In the genomic region with DNA sequence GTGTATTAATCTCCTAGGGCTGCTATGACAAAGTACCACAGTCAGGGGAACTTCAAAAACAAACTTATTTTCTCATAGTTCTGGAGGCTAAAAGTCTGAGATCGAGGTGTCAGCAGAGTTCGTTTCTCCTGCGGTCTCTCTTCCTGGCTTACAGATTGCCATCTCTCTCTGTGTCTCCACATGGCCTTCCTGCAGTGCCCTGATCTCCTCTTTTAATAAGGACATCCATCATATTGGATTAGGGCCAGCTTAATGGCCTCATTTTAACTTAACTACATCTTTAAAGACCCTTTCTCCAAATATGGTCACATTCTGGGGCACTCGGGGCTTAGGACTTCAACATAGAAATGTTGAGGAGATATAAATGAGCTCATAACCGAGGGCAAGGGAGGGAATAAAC, we compare ENCODE assay signal across 21 cellular contexts. TPM values are rescaled to one million over a fixed set of nuclear protein-coding genes. Genes with fewer than 3 reads are reported as not detected.
"Had no signal": no experiment of that assay in that cellular context is flagged by ENCODE, and none has a peak within 500 bp of the region (broad histone marks: within the 10 kb centered on the region; RNA-seq: fewer than 3 reads in every experiment).

No MANE protein-coding gene starts in this region.

- FAIRE-seq: islet of Langerhans had no signal

- H3K27ac ChIP-seq: adrenal gland, coronary artery, gastrocnemius medialis, heart right ventricle, prostate gland, right lobe of liver had no signal

- H3K9me3 ChIP-seq: adrenal gland, gastrocnemius medialis, heart right ventricle, mucosa of descending colon, prostate gland, right lobe of liver had no signal

- ATAC-seq: gastrocnemius medialis, heart right ventricle, left lobe of liver, mucosa of descending colon, natural killer cell, right lobe of liver, T-helper 17 cell had no signal

- H3K4me3 ChIP-seq: adrenal gland, coronary artery, gastrocnemius medialis, heart right ventricle, mucosa of descending colon, prostate gland, right lobe of liver had no signal

- DNase-seq: activated CD4-positive, alpha-beta memory T cell treated with anti-CD3 and anti-CD28 coated beads for 36 hours; activated naive CD4-positive, alpha-beta T cell treated with anti-CD3 and anti-CD28 coated beads, Interleukin-2, amount 50 U/mL, for 16 hours; adrenal gland; central memory CD4-positive, alpha-beta T cell; effector CD4-positive, alpha-beta T cell; gastrocnemius medialis; heart right ventricle; mucosa of descending colon; natural killer cell; nucleus accumbens; right lobe of liver; stimulated activated CD4-positive, alpha-beta T cell treated with anti-CD3 and anti-CD28 coated beads, Interleukin-2, amount 100 ng/mL, for 24 hours; stimulated activated naive CD4-positive, alpha-beta T cell; substantia nigra; T-helper 17 cell; trophoblast cell had no signal

- H3K36me3 ChIP-seq: adrenal gland, gastrocnemius medialis, prostate gland, right lobe of liver had no signal

- H3K4me1 ChIP-seq: prostate gland had no signal

- H3K27me3 ChIP-seq: adrenal gland, gastrocnemius medialis, heart right ventricle, right lobe of liver had no signal

RNA-seq across cellular contexts. Expression of gene TRAF3IP3, which starts 16.3 kb away (rescaled TPM):
- total RNA-seq: fibroblast of lung had no signal
- polyA plus RNA-seq: fibroblast of lung had no signal
